ENCODE assay signal across 23 cellular contexts in the genomic region with DNA sequence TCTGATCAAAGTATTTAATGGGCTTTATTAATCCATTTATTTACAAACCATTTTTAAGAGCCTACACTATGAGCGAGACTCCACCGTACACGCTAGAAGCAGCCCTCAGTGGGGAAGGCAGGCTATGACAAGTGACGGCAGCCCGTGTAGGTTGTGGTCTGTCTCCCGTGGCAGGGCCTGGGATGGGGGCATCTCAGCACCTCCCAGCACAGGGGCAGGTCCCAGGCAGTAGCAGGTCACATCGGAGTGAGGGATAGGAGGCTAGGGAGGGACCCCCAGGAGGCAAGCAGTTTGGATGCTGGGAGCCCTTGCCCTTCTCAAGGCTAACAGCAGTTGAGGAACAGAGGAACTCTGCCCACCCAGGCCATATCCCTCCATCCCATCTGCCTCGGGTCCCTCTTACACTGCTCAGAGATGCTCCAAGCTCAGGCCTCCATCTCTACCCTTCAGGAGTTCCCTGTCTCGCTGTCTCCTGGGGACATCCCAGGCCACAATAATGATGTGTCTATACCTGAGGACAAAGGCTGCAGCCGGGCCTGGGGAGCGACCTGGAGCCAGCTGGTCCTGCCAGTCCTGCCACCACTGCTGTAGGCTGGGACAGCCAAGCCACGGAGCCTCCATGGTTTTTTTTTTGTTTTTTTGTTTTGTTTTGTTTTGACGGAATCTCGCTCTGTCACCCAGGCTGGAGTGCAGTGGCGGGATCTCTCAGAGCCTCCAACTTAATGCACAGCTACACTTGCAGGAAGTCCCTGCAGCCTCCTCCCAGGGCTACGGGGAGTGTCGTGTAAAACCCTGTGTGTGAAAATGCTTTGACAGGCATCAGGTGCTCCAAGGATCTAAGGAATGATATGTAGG.
DNase-seq lines count a peak whose midpoint lies in the region; ATAC-seq, FAIRE-seq and TF ChIP-seq lines count a peak whose summit lies in the region.
"Had no signal": no experiment of that assay in that cellular context is flagged by ENCODE, and none has a peak within 500 bp of the region (broad histone marks: within the 10 kb centered on the region; RNA-seq: fewer than 3 reads in every experiment).

No MANE protein-coding gene starts in this region.

- ATAC-seq in Right ventricle myocardium superior (ENCODE audit: poor library complexity): no peak
- ATAC-seq in heart right ventricle: no peak
- ATAC-seq: CD8-positive, alpha-beta T cell; natural killer cell treated with Interleukin-12 subunit alpha and Interleukin-12 subunit beta and Interleukin-15 and Interleukin-18, amount 100 ng/mL, for 72 hours had no signal

- H3K4me1 Mint-ChIP-seq in endodermal cell: peaks cover 2% of the 10 kb centered on the region
- H3K4me1 Mint-ChIP-seq in neural crest cell: peaks cover 7% of the 10 kb centered on the region

- peaks cover 0 to 15% (median 0%) of the 10 kb centered on the region in 9 donors for H3K4me1 ChIP-seq in heart right ventricle
- H3K4me1 ChIP-seq in endodermal cell (ENCODE audit: control insufficient read depth, insufficient read depth, low read length): no peaks in the 10 kb centered on the region
- H3K4me1 ChIP-seq: breast epithelium, SJSA1, uterus had no signal

- H3K9ac ChIP-seq in endodermal cell (ENCODE audit: extremely low read depth, low read length, poor library complexity, severe bottlenecking): no peak overlapping the region

- peak; percentile 6 for DNase-seq in Right ventricle myocardium superior
- no peak for DNase-seq in heart right ventricle
- DNase-seq in endodermal cell: peak; percentile 22
- DNase-seq in neural crest cell (ENCODE audit: low read depth, low spot score): no peak
- DNase-seq in ureter (ENCODE audit: low spot score): peak; percentile 34
- no peak for DNase-seq in AG08396 (ENCODE audit: low spot score)
- no peak for DNase-seq in urothelium cell line (ENCODE audit: low spot score)
- DNase-seq in stimulated activated CD4-positive, alpha-beta T cell treated with anti-CD3 and anti-CD28 coated beads, Interleukin-2, amount 100 ng/mL, for 24 hours: no peak
- DNase-seq: activated CD4-positive, CD25-positive, alpha-beta regulatory T cell; DMS79; esophagus squamous epithelium; GOT3; NCI-H1105 treated with DMSO at 0.1 percent for 48 hours; NCI-H524 treated with DMSO at 0.1 percent for 48 hours; T-helper 2 cell had no signal

- no peak for FAIRE-seq in urothelium cell line (lab: Jason Lieb, UNC)

- WGBS in heart right ventricle, 2 donors: 82 to 86% methylated on average over 17 of the region's 17 CpGs
- 79 to 84% methylated on average over 10 to 17 of the region's 17 CpGs for WGBS in endodermal cell (ENCODE audit: insufficient coverage in 1 of 2, insufficient read length in 1 of 2), 2 experiments

- H3K9me3 ChIP-seq in heart right ventricle (peaks cover 0 to 3% (median 0%) of the 10 kb centered on the region in 11 donors), endodermal cell (ENCODE audit: control insufficient read depth, low read length) (no peaks in the 10 kb centered on the region)
- H3K9me3 ChIP-seq: esophagus squamous epithelium, uterus had no signal

- H3K9me3 Mint-ChIP-seq in endodermal cell: no peaks in the 10 kb centered on the region
- no peaks in the 10 kb centered on the region for H3K9me3 Mint-ChIP-seq in neural crest cell
- H3K9me3 Mint-ChIP-seq: activated naive CD4-positive, alpha-beta T cell treated with anti-CD3 and anti-CD28 coated beads, Interleukin-2, amount 50 U/mL, for 24 hours; CD8-positive, alpha-beta T cell; natural killer cell treated with Interleukin-12 subunit alpha and Interleukin-12 subunit beta and Interleukin-15 and Interleukin-18, amount 100 ng/mL, for 72 hours; stimulated activated naive CD8-positive, alpha-beta T cell treated with anti-CD3 and anti-CD28 coated beads, Interleukin-15, Interleukin-2, amounts not matched to agents 100 ng/mL and 50 ng/mL, for 24 hours had no signal

- H3K36me3 Mint-ChIP-seq in endodermal cell (ENCODE audit: low read depth) (no peaks in the 10 kb centered on the region), neural crest cell (ENCODE audit: low read depth) (peaks cover 2% of the 10 kb centered on the region)
- H3K36me3 Mint-ChIP-seq: activated naive CD4-positive, alpha-beta T cell treated with anti-CD3 and anti-CD28 coated beads, Interleukin-2, amount 50 U/mL, for 24 hours; CD8-positive, alpha-beta T cell; natural killer cell treated with Interleukin-12 subunit alpha and Interleukin-12 subunit beta and Interleukin-15 and Interleukin-18, amount 100 ng/mL, for 72 hours had no signal

- TF ChIP-seq CTCF in heart right ventricle (IDR thresholded peaks at IDR 0.05) (no peak), endodermal cell (conservative IDR thresholded peaks at IDR 0.05) (no peak), neural crest cell (conservative IDR thresholded peaks at IDR 0.05) (no peak)

- intact Hi-C loops in Right ventricle myocardium superior (cut with DNase I): loop anchor here (5.0 kb wide), 1 partner anchor 59 kb away; no protein-coding TSS in a partner anchor
- intact Hi-C loops in heart right ventricle (cut with DNase I): loop anchor here in 3 of 10 donors (2.0 to 10.0 kb wide), 2 partner anchors 52 to 60 kb away; no protein-coding TSS in a partner anchor

- H3K4me3 ChIP-seq in heart right ventricle (no peak overlapping the region), endodermal cell (ENCODE audit: low read length) (no peak overlapping the region)
- H3K4me3 ChIP-seq: breast epithelium, esophagus squamous epithelium, SJSA1, uterus had no signal

- H3K27me3 ChIP-seq in heart right ventricle (peaks cover 0 to 17% (median 3%) of the 10 kb centered on the region in 7 donors), endodermal cell (ENCODE audit: control insufficient read depth, insufficient read depth, low read length, poor library complexity, severe bottlenecking) (no peaks in the 10 kb centered on the region)
- H3K27me3 ChIP-seq: breast epithelium, SJSA1, uterus had no signal

- H3K36me3 ChIP-seq in heart right ventricle: no peaks in the 10 kb centered on the region
- H3K36me3 ChIP-seq in endodermal cell (ENCODE audit: control insufficient read depth, insufficient read depth, low read length): no peaks in the 10 kb centered on the region
- H3K36me3 ChIP-seq: breast epithelium, esophagus squamous epithelium, SJSA1, uterus had no signal

- no peak overlapping the region for H3K27ac ChIP-seq in heart right ventricle
- no peak overlapping the region for H3K27ac ChIP-seq in endodermal cell (ENCODE audit: low read depth, low read length)
- H3K27ac ChIP-seq: breast epithelium, esophagus squamous epithelium, SJSA1, uterus had no signal

- H3K4me3 Mint-ChIP-seq in endodermal cell: no peak overlapping the region
- no peak overlapping the region for H3K4me3 Mint-ChIP-seq in neural crest cell
- H3K4me3 Mint-ChIP-seq: activated naive CD4-positive, alpha-beta T cell treated with anti-CD3 and anti-CD28 coated beads, Interleukin-2, amount 50 U/mL, for 24 hours; CD8-positive, alpha-beta T cell; memory B cell; natural killer cell treated with Interleukin-12 subunit alpha and Interleukin-12 subunit beta and Interleukin-15 and Interleukin-18, amount 100 ng/mL, for 72 hours; stimulated activated naive CD8-positive, alpha-beta T cell treated with anti-CD3 and anti-CD28 coated beads, Interleukin-15, Interleukin-2, amounts not matched to agents 100 ng/mL and 50 ng/mL, for 24 hours had no signal

- H3K27me3 Mint-ChIP-seq in endodermal cell (ENCODE audit: insufficient read depth): peaks cover 11% of the 10 kb centered on the region
- no peaks in the 10 kb centered on the region for H3K27me3 Mint-ChIP-seq in neural crest cell (ENCODE audit: low read depth)

- H3K27ac Mint-ChIP-seq in endodermal cell (no peak overlapping the region), neural crest cell (ENCODE audit: unreplicated experiment) (peak overlapping the region; percentile 62)
- H3K27ac Mint-ChIP-seq: activated naive CD4-positive, alpha-beta T cell treated with anti-CD3 and anti-CD28 coated beads, Interleukin-2, amount 50 U/mL, for 24 hours; CD8-positive, alpha-beta T cell; memory B cell; natural killer cell treated with Interleukin-12 subunit alpha and Interleukin-12 subunit beta and Interleukin-15 and Interleukin-18, amount 100 ng/mL, for 72 hours; stimulated activated naive CD8-positive, alpha-beta T cell treated with anti-CD3 and anti-CD28 coated beads, Interleukin-15, Interleukin-2, amounts not matched to agents 100 ng/mL and 50 ng/mL, for 24 hours had no signal

Comparison
In these comparisons a context has a peak if more than half of its experiments do, and no peak if none do; other contexts are left out.
1. DNase-seq: peak in Right ventricle myocardium superior (single experiment), endodermal cell (single experiment) and ureter (single experiment); none in heart right ventricle (0 of 2), neural crest cell (single experiment), AG08396 (single experiment), urothelium cell line (single experiment) and stimulated activated CD4-positive, alpha-beta T cell treated with anti-CD3 and anti-CD28 coated beads, Interleukin-2, amount 100 ng/mL, for 24 hours (0 of 2).